18 cellular contexts compared by ENCODE assay signal in genomic region chr20:18694071-18694470, GRCh38.
"Had no signal": no experiment of that assay in that cellular context is flagged by ENCODE, and none has a peak within 500 bp of the region (broad histone marks: within the 10 kb centered on the region; RNA-seq: fewer than 3 reads in every experiment).

No MANE protein-coding gene starts in this region.

- H3K4me3 ChIP-seq: esophagus muscularis mucosa, gastroesophageal sphincter, heart left ventricle, tibial nerve had no signal

- H3K27ac ChIP-seq: esophagus muscularis mucosa, gastroesophageal sphincter, heart left ventricle, tibial nerve had no signal

- H3K36me3 ChIP-seq: heart left ventricle had no signal

- H3K4me1 ChIP-seq: gastroesophageal sphincter, heart left ventricle, tibial nerve had no signal

- H3K9me3 ChIP-seq: esophagus muscularis mucosa, gastroesophageal sphincter, heart left ventricle, tibial nerve had no signal

- DNase-seq: activated CD4-positive, alpha-beta T cell treated with anti-CD3 and anti-CD28 coated beads, Interleukin-2, amount 10 ng/mL, durations not matched to agents 7 days and 5 days; activated CD8-positive, alpha-beta memory T cell treated with anti-CD3 and anti-CD28 coated beads, Interleukin-2, amount 50 U/mL, for 4 hours; activated effector memory CD4-positive, alpha-beta T cell treated with Interleukin-2 at 50 U/mL for 16 hours; activated naive CD4-positive, alpha-beta T cell treated with anti-CD3 and anti-CD28 coated beads, Interleukin-2, amount 10 ng/mL, durations not matched to agents 7 days and 5 days; activated naive CD8-positive, alpha-beta T cell treated with anti-CD3 and anti-CD28 coated beads, Interleukin-2, amount 50 U/mL, for 24 hours; activated T-cell treated with anti-CD3 and anti-CD28 coated beads, Interleukin-2, amount 50 U/mL, for 4 hours; anterior cingulate cortex; effector CD4-positive, alpha-beta T cell; heart left ventricle; immature natural killer cell; left ventricle myocardium superior; occipital lobe; stimulated activated CD8-positive, alpha-beta memory T cell treated with anti-CD3 and anti-CD28 coated beads, Interleukin-4, amount 100 ng/mL, for 48 hours; stimulated activated naive CD4-positive, alpha-beta T cell treated with Interleukin-2 at 50 U/mL for 16 hours; substantia nigra had no signal

- ATAC-seq: activated naive CD8-positive, alpha-beta T cell treated with anti-CD3 and anti-CD28 coated beads, Interleukin-2, amount 50 U/mL, for 24 hours; activated T-cell treated with anti-CD3 and anti-CD28 coated beads, Interleukin-2, amount 50 U/mL, for 4 hours; gastroesophageal sphincter; heart left ventricle; left ventricle myocardium superior had no signal
